7 cellular contexts compared by ENCODE assay signal in the genomic region with DNA sequence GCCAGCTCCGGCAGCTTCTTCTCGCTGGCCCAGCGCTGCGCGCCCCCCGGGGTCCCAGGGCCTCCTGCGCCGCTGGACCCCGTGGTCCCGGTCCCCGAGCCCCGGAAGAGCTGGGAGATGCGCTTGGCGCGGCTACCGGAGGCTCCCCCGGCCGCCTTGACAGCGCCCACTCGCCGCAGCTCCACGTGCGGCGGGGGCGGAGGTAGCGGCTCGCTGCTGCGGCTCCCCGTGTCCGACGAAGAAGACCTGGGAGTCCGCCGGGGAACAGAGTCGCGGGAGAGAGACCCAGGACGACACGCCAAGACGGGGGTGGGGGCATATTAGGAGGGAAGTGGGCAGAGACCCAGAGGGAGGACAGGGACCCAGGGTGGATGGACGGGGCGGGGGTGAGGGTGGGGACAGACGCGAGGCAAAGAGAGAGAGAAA. TPM values are rescaled to one million over a fixed set of nuclear protein-coding genes. Genes with fewer than 3 reads are reported as not detected.
A peak's percentile ranks its signal among the peaks of the same experiment; 100 is the strongest.
DNase-seq lines count a peak whose midpoint lies in the region; ATAC-seq, FAIRE-seq and TF ChIP-seq lines count a peak whose summit lies in the region.

No MANE protein-coding gene starts in this region.

- H3K36me3 ChIP-seq in HAP-1 (replicated peaks): no peaks in the 10 kb centered on the region
- no peaks in the 10 kb centered on the region for H3K36me3 ChIP-seq in iPS-18a (ENCODE audit: control insufficient read depth, low read depth, low read length)
- peaks cover 0 to 4% (median 0%) of the 10 kb centered on the region in 4 donors for H3K36me3 ChIP-seq in stomach

- no peak for ATAC-seq in activated T-helper 17 cell treated with anti-CD3 and anti-CD28 coated beads, Interleukin-2, amount 50 U/mL, for 72 hours (replicated peaks)
- no peak for ATAC-seq in GM21786 (IDR thresholded peaks at IDR 0.05; ENCODE audit: unreplicated experiment)

- H3K4me1 ChIP-seq in HAP-1 (peaks cover 13% of the 10 kb centered on the region), iPS-18a (ENCODE audit: control insufficient read depth, low read depth, low read length) (peaks cover 23% of the 10 kb centered on the region), stomach (peaks cover 27 to 48% (median 36%) of the 10 kb centered on the region in 4 donors)

- FAIRE-seq in D721Med (lab: Jason Lieb, UNC): no peak

- H3K27ac ChIP-seq in iPS-18a (ENCODE audit: low read length) (no peak overlapping the region), stomach (peak overlapping the region; percentile 77 to 91 (median 82))

- H3K27me3 Mint-ChIP-seq in activated T-helper 17 cell treated with anti-CD3 and anti-CD28 coated beads, Interleukin-2, amount 50 U/mL, for 72 hours: no peaks in the 10 kb centered on the region

- TF ChIP-seq CTCF in stomach (IDR thresholded peaks at IDR 0.05) (no peak), D721Med (IDR thresholded peaks at IDR 0.05; ENCODE audit: insufficient read depth, missing control alignments) (no peak)

- H3K4me3 ChIP-seq in HAP-1 (peak overlapping the region; percentile 29), iPS-18a (ENCODE audit: low read length) (peak overlapping the region; percentile 57), stomach (peak overlapping the region; percentile 51 to 69 (median 56))

- H3K9ac ChIP-seq in iPS-18a (ENCODE audit: low read length): no peak overlapping the region

- no peaks in the 10 kb centered on the region for H3K9me3 Mint-ChIP-seq in activated T-helper 17 cell treated with anti-CD3 and anti-CD28 coated beads, Interleukin-2, amount 50 U/mL, for 72 hours

- H3K4me3 Mint-ChIP-seq in activated T-helper 17 cell treated with anti-CD3 and anti-CD28 coated beads, Interleukin-2, amount 50 U/mL, for 72 hours: peak overlapping the region; percentile 13

- H3K27me3 ChIP-seq in HAP-1 (ENCODE audit: low read depth) (no peaks in the 10 kb centered on the region), iPS-18a (ENCODE audit: control insufficient read depth, insufficient read depth, low read length) (peaks cover 20% of the 10 kb centered on the region), stomach (peaks cover 0 to 27% (median 0%) of the 10 kb centered on the region in 3 donors)

- intact Hi-C loops in stomach (cut with DNase I; ENCODE audit: low total_unique reads): no loop called here

- in situ Hi-C loops in HAP-1 (cut with MboI; ENCODE audit: low sequenced_read_pairs): no loop called here

- no peak overlapping the region for H3K27ac Mint-ChIP-seq in activated T-helper 17 cell treated with anti-CD3 and anti-CD28 coated beads, Interleukin-2, amount 50 U/mL, for 72 hours

- WGBS in stomach, 5 donors: 1 to 5% (median 3%) methylated on average over 28 to 42 of the region's 42 CpGs

- no peaks in the 10 kb centered on the region for H3K36me3 Mint-ChIP-seq in activated T-helper 17 cell treated with anti-CD3 and anti-CD28 coated beads, Interleukin-2, amount 50 U/mL, for 72 hours (ENCODE audit: low read depth)

- H3K9me3 ChIP-seq in HAP-1: no peaks in the 10 kb centered on the region; the same call in 1 of the 2 replicates
- no peaks in the 10 kb centered on the region for H3K9me3 ChIP-seq in iPS-18a (ENCODE audit: control insufficient read depth, low read depth, low read length)
- no peaks in the 10 kb centered on the region for H3K9me3 ChIP-seq in stomach

- DNase-seq in HAP-1 (ENCODE audit: low spot score in 2 of 2): no peak
- no peak for DNase-seq in stomach
- no peak for DNase-seq in D721Med (ENCODE audit: insufficient read length, low spot score)
- no peak for DNase-seq in NCI-H2227 treated with DMSO at 0.1 percent for 48 hours (lab: John Stamatoyannopoulos, UW)

- H3K4me1 Mint-ChIP-seq in activated T-helper 17 cell treated with anti-CD3 and anti-CD28 coated beads, Interleukin-2, amount 50 U/mL, for 72 hours: peaks cover 4% of the 10 kb centered on the region

- TF ChIP-seq EP300 in stomach (IDR thresholded peaks at IDR 0.05): no peak

- TF ChIP-seq POLR2A in stomach (IDR thresholded peaks at IDR 0.05): no peak

RNA-seq across cellular contexts. Expression of a gene that starts 1.0 kb away (rescaled TPM):
- total RNA-seq in activated T-helper 17 cell treated with anti-CD3 and anti-CD28 coated beads, Interleukin-2, amount 50 U/mL, for 72 hours: under 1 TPM; 0.19 to 0.67 TPM
- total RNA-seq in stomach: 10 to 100 TPM in 1 of 5 donors, 1 to 10 TPM in 4; 4.7 to 26.8 (median 8.8) TPM
- polyA plus RNA-seq in stomach: 10 to 100 TPM; 11.1 to 44.9 (median 29.3) TPM

RNA-seq across cellular contexts. Expression of a gene that starts 7.3 kb away (rescaled TPM):
- not detected for total RNA-seq in activated T-helper 17 cell treated with anti-CD3 and anti-CD28 coated beads, Interleukin-2, amount 50 U/mL, for 72 hours
- total RNA-seq in stomach: 10 to 100 TPM in 2 of 5 donors, under 1 TPM in 1, not detected in 2; 0.73 to 14.3 (median 10.7) TPM
- 1 to 10 TPM in 1 of 3 donors, under 1 TPM in 1, not detected in 1; 0.62 to 4.0 TPM for polyA plus RNA-seq in stomach

RNA-seq across cellular contexts. Expression of a gene that starts 13.0 kb away (rescaled TPM):
- under 1 TPM; 0.30 to 0.40 TPM for total RNA-seq in activated T-helper 17 cell treated with anti-CD3 and anti-CD28 coated beads, Interleukin-2, amount 50 U/mL, for 72 hours
- 10 to 100 TPM in 2 of 5 donors, 1 to 10 TPM in 2, not detected in 1; 7.0 to 54.5 (median 11.1) TPM for total RNA-seq in stomach
- polyA plus RNA-seq in stomach: 1 to 10 TPM; 7.2 to 7.5 (median 7.2) TPM

RNA-seq across cellular contexts. Expression of a gene that starts 15.9 kb away (rescaled TPM):
- total RNA-seq in activated T-helper 17 cell treated with anti-CD3 and anti-CD28 coated beads, Interleukin-2, amount 50 U/mL, for 72 hours: not detected
- total RNA-seq in stomach: not detected
- not detected for polyA plus RNA-seq in stomach

RNA-seq across cellular contexts. Expression of a gene that starts 19.9 kb away (rescaled TPM):
- total RNA-seq in activated T-helper 17 cell treated with anti-CD3 and anti-CD28 coated beads, Interleukin-2, amount 50 U/mL, for 72 hours: 1 to 10 TPM; 1.1 to 1.7 TPM
- total RNA-seq in stomach: 1 to 10 TPM in 1 of 5 donors, under 1 TPM in 1, not detected in 3; 0.55 to 3.6 TPM
- 1 to 10 TPM in 2 of 3 donors, under 1 TPM in 1; 0.46 to 1.5 (median 1.5) TPM for polyA plus RNA-seq in stomach
